8 cellular contexts compared by ENCODE assay signal in the genomic region with DNA sequence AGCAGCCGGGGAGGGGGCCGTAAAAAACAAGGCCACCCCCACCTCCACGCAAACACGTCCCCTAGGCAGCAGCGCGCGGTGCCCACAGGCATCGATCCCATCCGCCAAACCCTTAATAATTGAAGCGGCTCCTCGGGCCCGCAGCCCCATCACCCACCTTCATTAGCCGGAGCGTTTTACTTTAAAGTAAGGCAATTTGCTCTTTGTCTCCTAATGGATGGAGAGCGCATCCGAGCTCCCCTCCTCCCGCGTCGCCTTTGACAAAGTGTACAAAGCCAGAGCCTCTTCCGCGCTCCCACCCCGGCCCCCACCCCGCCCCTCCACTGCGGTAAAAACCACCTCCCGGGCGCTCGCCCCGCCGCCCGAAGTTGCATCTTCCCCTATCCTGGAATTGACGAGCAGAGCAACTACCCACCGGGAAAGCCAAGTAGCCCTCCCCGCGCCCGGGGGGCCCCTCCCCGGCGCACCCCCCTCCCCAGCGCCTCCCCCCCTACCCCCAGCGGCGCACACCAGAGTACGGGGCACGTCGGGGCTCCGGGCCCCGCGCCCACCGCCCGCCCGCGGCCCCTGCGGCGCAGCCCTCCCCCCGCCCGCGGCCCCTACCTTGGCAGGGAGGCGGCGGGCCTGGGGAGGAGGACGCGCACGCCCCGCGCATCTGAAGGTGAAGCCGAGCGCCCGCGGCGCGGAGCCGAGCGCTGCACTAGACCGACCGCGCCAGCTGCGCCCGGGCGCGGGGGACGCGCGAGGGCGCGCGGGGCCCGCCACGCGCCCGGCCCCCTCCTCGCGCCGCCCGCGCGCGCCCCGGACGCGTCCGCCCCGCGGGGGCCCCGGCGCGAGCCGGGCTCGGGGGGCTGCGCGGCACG. TPM values are rescaled to one million over a fixed set of nuclear protein-coding genes. Genes with fewer than 3 reads are reported as not detected.
DNase-seq lines count a peak whose midpoint lies in the region; ATAC-seq and TF ChIP-seq lines count a peak whose summit lies in the region.

A gene with protein sequence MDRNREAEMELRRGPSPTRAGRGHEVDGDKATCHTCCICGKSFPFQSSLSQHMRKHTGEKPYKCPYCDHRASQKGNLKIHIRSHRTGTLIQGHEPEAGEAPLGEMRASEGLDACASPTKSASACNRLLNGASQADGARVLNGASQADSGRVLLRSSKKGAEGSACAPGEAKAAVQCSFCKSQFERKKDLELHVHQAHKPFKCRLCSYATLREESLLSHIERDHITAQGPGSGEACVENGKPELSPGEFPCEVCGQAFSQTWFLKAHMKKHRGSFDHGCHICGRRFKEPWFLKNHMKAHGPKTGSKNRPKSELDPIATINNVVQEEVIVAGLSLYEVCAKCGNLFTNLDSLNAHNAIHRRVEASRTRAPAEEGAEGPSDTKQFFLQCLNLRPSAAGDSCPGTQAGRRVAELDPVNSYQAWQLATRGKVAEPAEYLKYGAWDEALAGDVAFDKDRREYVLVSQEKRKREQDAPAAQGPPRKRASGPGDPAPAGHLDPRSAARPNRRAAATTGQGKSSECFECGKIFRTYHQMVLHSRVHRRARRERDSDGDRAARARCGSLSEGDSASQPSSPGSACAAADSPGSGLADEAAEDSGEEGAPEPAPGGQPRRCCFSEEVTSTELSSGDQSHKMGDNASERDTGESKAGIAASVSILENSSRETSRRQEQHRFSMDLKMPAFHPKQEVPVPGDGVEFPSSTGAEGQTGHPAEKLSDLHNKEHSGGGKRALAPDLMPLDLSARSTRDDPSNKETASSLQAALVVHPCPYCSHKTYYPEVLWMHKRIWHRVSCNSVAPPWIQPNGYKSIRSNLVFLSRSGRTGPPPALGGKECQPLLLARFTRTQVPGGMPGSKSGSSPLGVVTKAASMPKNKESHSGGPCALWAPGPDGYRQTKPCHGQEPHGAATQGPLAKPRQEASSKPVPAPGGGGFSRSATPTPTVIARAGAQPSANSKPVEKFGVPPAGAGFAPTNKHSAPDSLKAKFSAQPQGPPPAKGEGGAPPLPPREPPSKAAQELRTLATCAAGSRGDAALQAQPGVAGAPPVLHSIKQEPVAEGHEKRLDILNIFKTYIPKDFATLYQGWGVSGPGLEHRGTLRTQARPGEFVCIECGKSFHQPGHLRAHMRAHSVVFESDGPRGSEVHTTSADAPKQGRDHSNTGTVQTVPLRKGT (minus strand): TSS at position 702 of the 863 bp plus-strand sequence. CDS start 52,188 bp downstream, outside the sequence.

- CTCF ChIA-PET in RWPE1 (lab: Yijun Ruan, JAX), result no interaction called here

- no peaks in the 10 kb centered on the region for H3K9me3 ChIP-seq in ectodermal cell (ENCODE audit: control insufficient read depth, low read length)
- no peaks in the 10 kb centered on the region for H3K9me3 ChIP-seq in thoracic aorta

- H3K27me3 ChIP-seq in ectodermal cell (ENCODE audit: control insufficient read depth, insufficient read depth, low read length, poor library complexity, severe bottlenecking) (no peaks in the 10 kb centered on the region), thoracic aorta (replicated peaks; ENCODE audit: insufficient read depth) (no peaks in the 10 kb centered on the region)

- POLR2A ChIA-PET in RWPE1 (lab: Yijun Ruan, JAX; ENCODE audit: low non-redundant PET), result no interaction called here

- peak within 1 kb of the TSS; percentile 75 for H3K4me3 ChIP-seq in ectodermal cell (ENCODE audit: insufficient read depth, low read depth, low read length)
- H3K4me3 ChIP-seq in thoracic aorta, result peak within 1 kb of the TSS; percentile 86

- 0% methylated on average over 101 to 105 of the region's 108 CpGs for WGBS in ectodermal cell, 2 experiments

- peak; percentile 86 for DNase-seq in D341Med (ENCODE audit: low spot score)
- peak; percentile 13 for DNase-seq in RWPE1 (ENCODE audit: low spot score)
- peak in 1 of 2 donors; percentile 41 for DNase-seq in lung microvascular endothelial cell (ENCODE audit: low read depth in 2 of 2)
- no peak for DNase-seq in thoracic aorta (ENCODE audit: low spot score)
- no peak for DNase-seq in epidermal melanocyte (ENCODE audit: insufficient read length, low spot score)

- H3K27ac ChIP-seq in RWPE1, result peak within 1 kb of the TSS; percentile 93
- peak within 1 kb of the TSS; percentile 95 for H3K27ac ChIP-seq in ectodermal cell (ENCODE audit: insufficient read depth, low read depth, low read length, poor library complexity, severe bottlenecking)
- H3K27ac ChIP-seq in thoracic aorta, result peak within 1 kb of the TSS; percentile 28 to 41

- no peaks in the 10 kb centered on the region for H3K36me3 ChIP-seq in ectodermal cell (ENCODE audit: control insufficient read depth, insufficient read depth, low read length)
- no peaks in the 10 kb centered on the region for H3K36me3 ChIP-seq in thoracic aorta

- TF ChIP-seq CTCF in RWPE1 (conservative IDR thresholded peaks at IDR 0.05; ENCODE audit: low read depth) (no peak), thoracic aorta (IDR thresholded peaks at IDR 0.05) (no peak)

- H3K4me1 ChIP-seq in ectodermal cell (ENCODE audit: control insufficient read depth, insufficient read depth, low read length), result peaks cover 15% of the 10 kb centered on the region
- peaks cover 0 to 11% of the 10 kb centered on the region in 2 donors for H3K4me1 ChIP-seq in thoracic aorta (ENCODE audit: control insufficient read depth in 1 of 2, low read depth in 2 of 2)

- peak; percentile 19 for ATAC-seq in HG02885 (IDR thresholded peaks at IDR 0.05; ENCODE audit: poor library complexity, unreplicated experiment)
- ATAC-seq in thoracic aorta (ENCODE audit: insufficient number of reproducible peaks, low FRiP score, low read depth), result no peak
- ATAC-seq in GM19395 (IDR thresholded peaks at IDR 0.05; ENCODE audit: unreplicated experiment), result no peak

RNA-seq across cellular contexts. Expression of the gene that starts here (rescaled TPM):
- 58.9 TPM for polyA plus RNA-seq in ectodermal cell (2013, experiment 1 of 4)
- 68.7 TPM for polyA plus RNA-seq in ectodermal cell (2013, experiment 2 of 4)
- 48.2 TPM for polyA plus RNA-seq in ectodermal cell (2013, experiment 3 of 4)
- 67.1 TPM for polyA plus RNA-seq in ectodermal cell (2013, experiment 4 of 4)
- 9.8 and 12.7 TPM in 2 replicates for total RNA-seq in lung microvascular endothelial cell
- total RNA-seq in thoracic aorta, result 10 to 100 TPM; 19.5 to 19.8 TPM

Comparison
In these comparisons a context has a peak if more than half of its experiments do, and no peak if none do; other contexts are left out.
1. DNase-seq: peak in D341Med (single experiment) and RWPE1 (single experiment); none in thoracic aorta (single experiment) and epidermal melanocyte (single experiment).
2. H3K27ac ChIP-seq: peak in every context shown above with its lines; median percentile 95 in ectodermal cell; 93 in RWPE1; 34 in thoracic aorta.